8 cellular contexts compared by ENCODE assay signal in genomic region chr7:28180364-28181147, GRCh38. TPM values are rescaled to one million over a fixed set of nuclear protein-coding genes. Genes with fewer than 3 reads are reported as not detected.
DNase-seq lines count a peak whose midpoint lies in the region; ATAC-seq and TF ChIP-seq lines count a peak whose summit lies in the region.

Gene JAZF1, minus strand, starts transcription at chr7:28180795.

- peak within 1 kb of the TSS; percentile 47 to 90 (median 84) for H3K27ac Mint-ChIP-seq in nephron

- peak within 1 kb of the TSS; percentile 82 for H3K4me3 ChIP-seq in BE2C (ENCODE audit: low read depth, low read length)
- peak within 1 kb of the TSS; percentile 60 to 79 for H3K4me3 ChIP-seq in foreskin fibroblast (ENCODE audit: low read depth in 1 of 2, low read length in 2 of 2)

- peak within 1 kb of the TSS; percentile 93 to 95 (median 94) for H3K4me3 Mint-ChIP-seq in nephron

- peaks cover 41% of the 10 kb centered on the region for H3K4me1 Mint-ChIP-seq in nephron

- H3K36me3 Mint-ChIP-seq in nephron (ENCODE audit: low read depth) = no peaks in the 10 kb centered on the region

- H3K36me3 ChIP-seq in BE2C = no peaks in the 10 kb centered on the region

- H3K27me3 ChIP-seq in BE2C = no peaks in the 10 kb centered on the region

- no peaks in the 10 kb centered on the region for H3K9me3 Mint-ChIP-seq in nephron

- no peaks in the 10 kb centered on the region for H3K9me3 ChIP-seq in BE2C

- peaks cover 47% of the 10 kb centered on the region for H3K4me1 ChIP-seq in BE2C

- DNase-seq in BE2C = peak; percentile 92
- peak; percentile 49 for DNase-seq in RPMI7951 (ENCODE audit: low read depth)
- DNase-seq in activated gamma-delta T cell treated with Interleukin-2 at 50 U/mL for 16 hours = peak; percentile 44
- peak in 1 of 2 donors; percentile 75 for DNase-seq in foreskin fibroblast

- peaks cover 29% of the 10 kb centered on the region for H3K27me3 Mint-ChIP-seq in nephron (ENCODE audit: low read depth)

- peak; percentile 7 for ATAC-seq in HG02678 (IDR thresholded peaks at IDR 0.05; ENCODE audit: unreplicated experiment)
- ATAC-seq in GM19035 (IDR thresholded peaks at IDR 0.05; ENCODE audit: unreplicated experiment) = no peak

- TF ChIP-seq CTCF in BE2C (IDR thresholded peaks at IDR 0.05; ENCODE audit: low read depth, low read length) = no peak
- no peak for TF ChIP-seq CTCF in foreskin fibroblast (IDR thresholded peaks at IDR 0.05; ENCODE audit: low read depth, low read length)
- no peak for TF ChIP-seq CTCF in nephron (IDR thresholded peaks at IDR 0.05; ENCODE audit: unreplicated experiment in 3 of 3)
- no peak for TF ChIP-seq CTCF in subcutaneous adipose tissue (IDR thresholded peaks at IDR 0.05; ENCODE audit: low read depth)

RNA-seq across cellular contexts. Expression of gene JAZF1, which starts in this region (rescaled TPM):
- 43.4 TPM for polyA plus RNA-seq in BE2C (2012; ENCODE audit: insufficient read depth, insufficient read length, low read depth)
- total RNA-seq in RPMI7951 (2014; rRNA removed; shearing (Covaris generic)) = 9.1 and 11.3 TPM in 2 replicates
- 10 to 100 TPM; 12.6 to 35.9 (median 23.2) TPM for total RNA-seq in subcutaneous adipose tissue
